In the genomic region with DNA sequence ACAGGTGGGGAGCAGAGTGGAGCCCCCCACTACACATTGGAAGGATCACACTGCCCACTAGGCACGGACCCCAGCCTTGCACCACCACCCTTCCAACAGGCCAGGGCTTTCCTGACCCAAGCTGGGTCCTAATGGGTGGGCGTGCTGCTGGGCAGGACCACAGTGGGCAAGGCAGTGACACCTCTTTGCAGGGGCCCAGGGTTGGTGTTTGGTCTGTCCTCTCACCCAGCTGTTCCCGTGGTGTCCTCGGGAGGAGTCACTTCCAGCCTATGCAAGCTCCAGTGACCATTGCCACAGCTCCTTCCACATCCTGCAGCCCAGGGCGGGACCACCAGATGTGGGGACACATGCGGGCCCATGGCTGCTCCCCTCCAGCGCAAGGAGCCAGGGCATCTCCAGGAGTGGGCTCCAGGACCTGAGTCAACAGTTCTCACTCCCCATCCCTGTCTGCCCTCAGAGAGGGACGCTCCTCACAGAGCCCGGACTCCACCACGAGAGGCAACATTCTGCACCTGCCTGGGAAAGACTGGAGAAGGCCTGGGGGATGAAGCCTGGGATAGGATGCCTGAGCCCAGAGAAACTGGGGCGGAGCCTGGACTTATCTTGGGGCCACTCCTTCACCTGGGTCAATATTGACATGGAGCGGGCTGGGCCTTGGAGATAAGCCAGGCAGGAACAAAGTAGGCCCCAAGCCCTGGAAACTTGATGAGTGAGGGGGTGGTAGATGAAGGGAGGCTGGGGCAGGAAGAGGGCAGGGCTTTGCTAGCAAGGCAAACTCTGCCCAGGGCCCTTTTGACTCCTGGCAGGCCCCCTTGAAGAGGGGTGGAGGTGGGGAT, we compare ENCODE assay signal across 1 cellular context.
TF ChIP-seq lines count a peak whose summit lies in the region.

No MANE protein-coding gene starts in this region.

TF ChIP-seq in HepG2, 621 proteins besides CTCF, POLR2A, EP300 and RAD21 (continues in another document):
- TF ChIP-seq, protein P1, sequence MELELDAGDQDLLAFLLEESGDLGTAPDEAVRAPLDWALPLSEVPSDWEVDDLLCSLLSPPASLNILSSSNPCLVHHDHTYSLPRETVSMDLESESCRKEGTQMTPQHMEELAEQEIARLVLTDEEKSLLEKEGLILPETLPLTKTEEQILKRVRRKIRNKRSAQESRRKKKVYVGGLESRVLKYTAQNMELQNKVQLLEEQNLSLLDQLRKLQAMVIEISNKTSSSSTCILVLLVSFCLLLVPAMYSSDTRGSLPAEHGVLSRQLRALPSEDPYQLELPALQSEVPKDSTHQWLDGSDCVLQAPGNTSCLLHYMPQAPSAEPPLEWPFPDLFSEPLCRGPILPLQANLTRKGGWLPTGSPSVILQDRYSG (CRISPR knock-in tag; IDR thresholded peaks at IDR 0.05) = no peak
- TF ChIP-seq, protein P2, sequence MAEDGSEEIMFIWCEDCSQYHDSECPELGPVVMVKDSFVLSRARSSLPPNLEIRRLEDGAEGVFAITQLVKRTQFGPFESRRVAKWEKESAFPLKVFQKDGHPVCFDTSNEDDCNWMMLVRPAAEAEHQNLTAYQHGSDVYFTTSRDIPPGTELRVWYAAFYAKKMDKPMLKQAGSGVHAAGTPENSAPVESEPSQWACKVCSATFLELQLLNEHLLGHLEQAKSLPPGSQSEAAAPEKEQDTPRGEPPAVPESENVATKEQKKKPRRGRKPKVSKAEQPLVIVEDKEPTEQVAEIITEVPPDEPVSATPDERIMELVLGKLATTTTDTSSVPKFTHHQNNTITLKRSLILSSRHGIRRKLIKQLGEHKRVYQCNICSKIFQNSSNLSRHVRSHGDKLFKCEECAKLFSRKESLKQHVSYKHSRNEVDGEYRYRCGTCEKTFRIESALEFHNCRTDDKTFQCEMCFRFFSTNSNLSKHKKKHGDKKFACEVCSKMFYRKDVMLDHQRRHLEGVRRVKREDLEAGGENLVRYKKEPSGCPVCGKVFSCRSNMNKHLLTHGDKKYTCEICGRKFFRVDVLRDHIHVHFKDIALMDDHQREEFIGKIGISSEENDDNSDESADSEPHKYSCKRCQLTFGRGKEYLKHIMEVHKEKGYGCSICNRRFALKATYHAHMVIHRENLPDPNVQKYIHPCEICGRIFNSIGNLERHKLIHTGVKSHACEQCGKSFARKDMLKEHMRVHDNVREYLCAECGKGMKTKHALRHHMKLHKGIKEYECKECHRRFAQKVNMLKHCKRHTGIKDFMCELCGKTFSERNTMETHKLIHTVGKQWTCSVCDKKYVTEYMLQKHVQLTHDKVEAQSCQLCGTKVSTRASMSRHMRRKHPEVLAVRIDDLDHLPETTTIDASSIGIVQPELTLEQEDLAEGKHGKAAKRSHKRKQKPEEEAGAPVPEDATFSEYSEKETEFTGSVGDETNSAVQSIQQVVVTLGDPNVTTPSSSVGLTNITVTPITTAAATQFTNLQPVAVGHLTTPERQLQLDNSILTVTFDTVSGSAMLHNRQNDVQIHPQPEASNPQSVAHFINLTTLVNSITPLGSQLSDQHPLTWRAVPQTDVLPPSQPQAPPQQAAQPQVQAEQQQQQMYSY (CRISPR knock-in tag; IDR thresholded peaks at IDR 0.05) = no peak
- no peak for TF ChIP-seq ETV6 (CRISPR knock-in tag; conservative IDR thresholded peaks at IDR 0.05)
- TF ChIP-seq THAP11 (CRISPR knock-in tag; IDR thresholded peaks at IDR 0.05) = 0 out of 2 replicates have a peak, but pooled peaks have one; percentile 31
- no peak for TF ChIP-seq ZBTB40 (IDR thresholded peaks at IDR 0.05)
- TF ChIP-seq ZBTB40 (CRISPR knock-in tag; IDR thresholded peaks at IDR 0.05) = no peak
- no peak for TF ChIP-seq ZNF577 (CRISPR knock-in tag; IDR thresholded peaks at IDR 0.05; ENCODE audit: borderline replicate concordance, low read depth)
- no peak for TF ChIP-seq IKZF1 (IDR thresholded peaks at IDR 0.05)
- no peak for TF ChIP-seq ZNF275 (CRISPR knock-in tag; IDR thresholded peaks at IDR 0.05; ENCODE audit: borderline replicate concordance)
- TF ChIP-seq ZIK1 (CRISPR knock-in tag; IDR thresholded peaks at IDR 0.05; ENCODE audit: borderline replicate concordance, low read depth) = no peak
- TF ChIP-seq ZNF431 (CRISPR knock-in tag; IDR thresholded peaks at IDR 0.05; ENCODE audit: borderline replicate concordance, low read depth) = no peak
- no peak for TF ChIP-seq HNF4G (IDR thresholded peaks at IDR 0.05; ENCODE audit: borderline replicate concordance, low read depth, low read length)
- no peak for TF ChIP-seq HNF4G (CRISPR knock-in tag; IDR thresholded peaks at IDR 0.05; ENCODE audit: borderline replicate concordance, low read depth)
- TF ChIP-seq, protein P3, sequence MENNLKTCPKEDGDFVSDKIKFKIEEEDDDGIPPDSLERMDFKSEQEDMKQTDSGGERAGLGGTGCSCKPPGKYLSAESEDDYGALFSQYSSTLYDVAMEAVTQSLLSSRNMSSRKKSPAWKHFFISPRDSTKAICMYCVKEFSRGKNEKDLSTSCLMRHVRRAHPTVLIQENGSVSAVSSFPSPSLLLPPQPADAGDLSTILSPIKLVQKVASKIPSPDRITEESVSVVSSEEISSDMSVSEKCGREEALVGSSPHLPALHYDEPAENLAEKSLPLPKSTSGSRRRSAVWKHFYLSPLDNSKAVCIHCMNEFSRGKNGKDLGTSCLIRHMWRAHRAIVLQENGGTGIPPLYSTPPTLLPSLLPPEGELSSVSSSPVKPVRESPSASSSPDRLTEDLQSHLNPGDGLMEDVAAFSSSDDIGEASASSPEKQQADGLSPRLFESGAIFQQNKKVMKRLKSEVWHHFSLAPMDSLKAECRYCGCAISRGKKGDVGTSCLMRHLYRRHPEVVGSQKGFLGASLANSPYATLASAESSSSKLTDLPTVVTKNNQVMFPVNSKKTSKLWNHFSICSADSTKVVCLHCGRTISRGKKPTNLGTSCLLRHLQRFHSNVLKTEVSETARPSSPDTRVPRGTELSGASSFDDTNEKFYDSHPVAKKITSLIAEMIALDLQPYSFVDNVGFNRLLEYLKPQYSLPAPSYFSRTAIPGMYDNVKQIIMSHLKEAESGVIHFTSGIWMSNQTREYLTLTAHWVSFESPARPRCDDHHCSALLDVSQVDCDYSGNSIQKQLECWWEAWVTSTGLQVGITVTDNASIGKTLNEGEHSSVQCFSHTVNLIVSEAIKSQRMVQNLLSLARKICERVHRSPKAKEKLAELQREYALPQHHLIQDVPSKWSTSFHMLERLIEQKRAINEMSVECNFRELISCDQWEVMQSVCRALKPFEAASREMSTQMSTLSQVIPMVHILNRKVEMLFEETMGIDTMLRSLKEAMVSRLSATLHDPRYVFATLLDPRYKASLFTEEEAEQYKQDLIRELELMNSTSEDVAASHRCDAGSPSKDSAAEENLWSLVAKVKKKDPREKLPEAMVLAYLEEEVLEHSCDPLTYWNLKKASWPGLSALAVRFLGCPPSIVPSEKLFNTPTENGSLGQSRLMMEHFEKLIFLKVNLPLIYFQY (CRISPR knock-in tag; IDR thresholded peaks at IDR 0.05; ENCODE audit: borderline replicate concordance) = no peak
- no peak for TF ChIP-seq ARID3A (IDR thresholded peaks at IDR 0.05; ENCODE audit: low read depth, low read length)
- no peak for TF ChIP-seq SNAPC2 (CRISPR knock-in tag; IDR thresholded peaks at IDR 0.05)
- TF ChIP-seq, protein P4, sequence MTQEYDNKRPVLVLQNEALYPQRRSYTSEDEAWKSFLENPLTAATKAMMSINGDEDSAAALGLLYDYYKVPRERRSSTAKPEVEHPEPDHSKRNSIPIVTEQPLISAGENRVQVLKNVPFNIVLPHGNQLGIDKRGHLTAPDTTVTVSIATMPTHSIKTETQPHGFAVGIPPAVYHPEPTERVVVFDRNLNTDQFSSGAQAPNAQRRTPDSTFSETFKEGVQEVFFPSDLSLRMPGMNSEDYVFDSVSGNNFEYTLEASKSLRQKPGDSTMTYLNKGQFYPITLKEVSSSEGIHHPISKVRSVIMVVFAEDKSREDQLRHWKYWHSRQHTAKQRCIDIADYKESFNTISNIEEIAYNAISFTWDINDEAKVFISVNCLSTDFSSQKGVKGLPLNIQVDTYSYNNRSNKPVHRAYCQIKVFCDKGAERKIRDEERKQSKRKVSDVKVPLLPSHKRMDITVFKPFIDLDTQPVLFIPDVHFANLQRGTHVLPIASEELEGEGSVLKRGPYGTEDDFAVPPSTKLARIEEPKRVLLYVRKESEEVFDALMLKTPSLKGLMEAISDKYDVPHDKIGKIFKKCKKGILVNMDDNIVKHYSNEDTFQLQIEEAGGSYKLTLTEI (CRISPR knock-in tag; conservative IDR thresholded peaks at IDR 0.05) = no peak
- no peak for TF ChIP-seq SP2 (CRISPR knock-in tag; IDR thresholded peaks at IDR 0.05)
- TF ChIP-seq HCFC1 (IDR thresholded peaks at IDR 0.05; ENCODE audit: low read depth, low read length) = no peak
